Comparison of ENCODE assay signal across 11 cellular contexts in the genomic region with DNA sequence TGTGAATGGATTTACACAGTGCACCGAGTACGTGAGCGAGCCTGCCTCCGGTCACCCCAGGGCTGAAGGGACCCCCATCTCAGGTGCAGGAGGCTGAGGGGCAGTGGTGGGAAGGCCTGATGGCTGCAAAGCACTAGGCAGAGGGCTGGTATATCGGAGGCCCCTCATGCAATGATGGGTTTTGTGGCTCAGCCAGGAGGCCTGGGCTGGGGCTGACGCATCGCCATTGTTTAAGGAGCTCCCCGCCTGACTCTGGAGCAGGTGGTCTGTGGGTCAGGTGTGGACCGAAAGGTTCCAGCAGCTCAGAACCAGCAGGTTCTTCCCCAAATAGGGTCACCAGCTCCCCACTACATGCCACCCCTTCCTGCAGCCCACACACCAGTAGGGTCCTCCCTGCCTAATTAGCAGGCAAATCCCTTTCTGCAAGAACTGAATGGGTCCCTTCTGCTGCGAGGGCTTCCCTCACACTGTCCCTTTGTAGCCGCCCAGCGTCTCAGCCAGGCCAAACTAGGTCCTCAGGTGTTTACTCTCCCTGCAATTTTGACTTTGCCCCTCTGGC. TPM values are rescaled to one million over a fixed set of nuclear protein-coding genes. Genes with fewer than 3 reads are reported as not detected.
DNase-seq lines count a peak whose midpoint lies in the region; ATAC-seq and TF ChIP-seq lines count a peak whose summit lies in the region.
"Had no signal": no experiment of that assay in that cellular context is flagged by ENCODE, and none has a peak within 500 bp of the region (broad histone marks: within the 10 kb centered on the region; RNA-seq: fewer than 3 reads in every experiment).

No MANE protein-coding gene starts in this region.

- peaks cover 0 to 5% (median 0%) of the 10 kb centered on the region in 3 donors for H3K27me3 ChIP-seq in sigmoid colon

- ATAC-seq in left ventricle myocardium superior (no peak), GM21390 (IDR thresholded peaks at IDR 0.05; ENCODE audit: unreplicated experiment) (no peak), HG02642 (IDR thresholded peaks at IDR 0.05; ENCODE audit: poor library complexity, unreplicated experiment) (no peak)
- ATAC-seq in activated CD4-positive, CD25-positive, alpha-beta regulatory T cell treated with anti-CD3 and anti-CD28 coated beads, Interleukin-2, amount 50 U/mL, for 24 hours, result no peak

- no peak overlapping the region for H3K27ac ChIP-seq in sigmoid colon

- H3K36me3 ChIP-seq in sigmoid colon, result no peaks in the 10 kb centered on the region

- H3K9me3 ChIP-seq in sigmoid colon, result no peaks in the 10 kb centered on the region

- TF ChIP-seq EP300 in sigmoid colon (IDR thresholded peaks at IDR 0.05), result no peak

- intact Hi-C loops in cardiac septum (cut with DNase I), result loop anchor here (10.0 kb wide), 1 partner anchor 281 kb away; no protein-coding TSS in a partner anchor
- intact Hi-C loops in left ventricle myocardium superior (cut with micrococcal nuclease), result loop anchor here (5.0 kb wide), 1 partner anchor 388 kb away; no protein-coding TSS in a partner anchor
- intact Hi-C loops in sigmoid colon (cut with DNase I), result loop anchor here (5.0 kb wide), 2 partner anchors 128 to 803 kb away; no protein-coding TSS in a partner anchor

- peak; percentile 36 for DNase-seq in cardiac septum (ENCODE audit: low spot score)
- no peak for DNase-seq in left ventricle myocardium superior
- peak; percentile 64 for DNase-seq in mesenteric fat pad (ENCODE audit: low spot score)
- peak; percentile 30 for DNase-seq in sigmoid colon
- DNase-seq: C1 segment of cervical spinal cord; Calu3; CD4-positive, alpha-beta T cell; DMS 273 treated with DMSO at 0.1 percent for 48 hours had no signal

- TF ChIP-seq POLR2A in sigmoid colon (IDR thresholded peaks at IDR 0.05), result no peak

- no peak overlapping the region for H3K4me3 ChIP-seq in sigmoid colon

- 92% methylated on average over 12 of the region's 12 CpGs for WGBS in sigmoid colon, 2 donors

- H3K4me1 ChIP-seq in sigmoid colon, result peaks cover 0 to 15% (median 11%) of the 10 kb centered on the region in 4 donors

- no peak for TF ChIP-seq CTCF in sigmoid colon (IDR thresholded peaks at IDR 0.05)

RNA-seq across cellular contexts. Expression of gene OAT, which starts 33.0 kb away (rescaled TPM):
- total RNA-seq in cardiac septum (38.0 TPM), left ventricle myocardium superior (22.7 TPM), mesenteric fat pad (69.9 TPM), sigmoid colon (100 to 1,000 TPM; 117 to 147 (median 131) TPM)
- polyA plus RNA-seq in sigmoid colon, result 10 to 100 TPM; 37.9 to 82.8 (median 54.7) TPM
